ENCODE assay signal across 19 cellular contexts in the genomic region with DNA sequence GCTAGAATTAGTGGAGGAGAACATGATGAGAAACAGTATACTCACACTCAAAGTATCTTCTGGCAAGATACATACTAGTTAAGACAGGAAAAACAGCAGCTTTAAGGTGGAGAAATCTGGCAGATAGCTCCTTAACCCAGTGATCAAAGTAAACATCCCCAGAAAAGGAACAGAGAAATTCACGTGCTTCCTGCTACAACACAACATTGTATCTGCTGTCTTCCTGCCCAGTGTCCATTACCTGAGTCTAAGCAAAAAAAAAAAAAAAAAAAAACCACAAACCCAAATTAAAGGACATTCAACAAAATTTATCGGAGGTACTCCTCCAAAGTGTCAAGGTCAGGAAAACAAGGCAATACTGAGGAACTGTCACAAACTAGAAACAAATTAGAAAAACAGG. TPM values are rescaled to one million over a fixed set of nuclear protein-coding genes. Genes with fewer than 3 reads are reported as not detected.
A peak's percentile ranks its signal among the peaks of the same experiment; 100 is the strongest.
DNase-seq lines count a peak whose midpoint lies in the region; ATAC-seq, FAIRE-seq and TF ChIP-seq lines count a peak whose summit lies in the region.
"Had no signal": no experiment of that assay in that cellular context is flagged by ENCODE, and none has a peak within 500 bp of the region (broad histone marks: within the 10 kb centered on the region; RNA-seq: fewer than 3 reads in every experiment).

No MANE protein-coding gene starts in this region.

- H3K9ac ChIP-seq in MM.1S (ENCODE audit: low read length) = peak overlapping the region; percentile 22; the same call in 1 of the 2 replicates
- no peak overlapping the region for H3K9ac ChIP-seq in K562 (ENCODE audit: insufficient read depth in 1 of 2, low read depth in 2 of 2, low read length in 2 of 2)

- ATAC-seq in K562 = no peak
- ATAC-seq in GM21390 (IDR thresholded peaks at IDR 0.05; ENCODE audit: unreplicated experiment) = no peak

- H3K4me3 ChIP-seq in MM.1S (ENCODE audit: low read length) (peak overlapping the region; percentile 23), K562 (no peak overlapping the region)

- peaks cover 31% of the 10 kb centered on the region for H3F3A ChIP-seq in MM.1S (ENCODE audit: insufficient read depth, low read length)

- peak overlapping the region; percentile 60 for H3K4me2 ChIP-seq in MM.1S (ENCODE audit: low read depth, low read length)
- no peak overlapping the region for H3K4me2 ChIP-seq in K562 (ENCODE audit: insufficient read depth, low read length)

- no peaks in the 10 kb centered on the region for H3K27me3 Mint-ChIP-seq in mesothelial cell of epicardium (ENCODE audit: low read depth)

- H4K20me1 ChIP-seq in MM.1S (ENCODE audit: insufficient read depth, low read length) = no peaks in the 10 kb centered on the region
- no peaks in the 10 kb centered on the region for H4K20me1 ChIP-seq in K562 (replicated peaks; ENCODE audit: control insufficient read depth, insufficient read depth, low read length)

- WGBS in K562 (ENCODE audit: insufficient coverage, low coverage, missing lambda C conversion rate) = 46% methylated on average over 2 of the region's 2 CpGs

- H3K9me3 Mint-ChIP-seq in mesothelial cell of epicardium = no peaks in the 10 kb centered on the region
- H3K9me3 Mint-ChIP-seq: CD4-positive, alpha-beta T cell; H9 had no signal

- peaks cover 35% of the 10 kb centered on the region for H3K79me2 ChIP-seq in MM.1S (ENCODE audit: low read length)
- peaks cover 78% of the 10 kb centered on the region for H3K79me2 ChIP-seq in K562 (ENCODE audit: control insufficient read depth, insufficient read depth, low read length)

- H2AFZ ChIP-seq in MM.1S (ENCODE audit: low read length) = no peak overlapping the region
- no peak overlapping the region for H2AFZ ChIP-seq in K562 (ENCODE audit: low read depth, low read length)

- H3K27me3 ChIP-seq in MM.1S (replicated peaks; ENCODE audit: insufficient read depth, low read length) (no peaks in the 10 kb centered on the region), K562 (ENCODE audit: control insufficient read depth in 2 of 2, insufficient read depth in 2 of 2, low read length in 2 of 2) (no peaks in the 10 kb centered on the region)

- no peak for TF ChIP-seq EP300 in K562 (IDR thresholded peaks at IDR 0.05; ENCODE audit: low read length)

- no peak for TF ChIP-seq RAD21 in K562 (CRISPR knock-in tag; conservative IDR thresholded peaks at IDR 0.05 in 1 of 2, IDR thresholded peaks at IDR 0.05 in 1 of 2)

- no peak for TF ChIP-seq CTCF in MM.1S (IDR thresholded peaks at IDR 0.05; ENCODE audit: low read length)
- TF ChIP-seq CTCF in K562 (IDR thresholded peaks at IDR 0.05 in 2 of 3, conservative IDR thresholded peaks at IDR 0.05 in 1 of 3; ENCODE audit: insufficient read depth in 2 of 3, low read depth in 1 of 3, low read length in 3 of 3) = no peak
- no peak for TF ChIP-seq CTCF in mesothelial cell of epicardium (IDR thresholded peaks at IDR 0.05; ENCODE audit: unreplicated experiment)
- TF ChIP-seq CTCF in GM10266 (IDR thresholded peaks at IDR 0.05; ENCODE audit: control insufficient read depth, insufficient read depth, low read depth, missing control alignments) = no peak

- POLR2A ChIA-PET in K562 (lab: Yijun Ruan, JAX) = interaction anchor here (0.6 to 1.6 kb wide), 5 partner anchors 8 to 79 kb away, joined by 3 to 4 read pairs (median 3); no protein-coding TSS in a partner anchor

- CTCF ChIA-PET in K562 (lab: Yijun Ruan, JAX; ENCODE audit: low intra/inter-chr PET ratio) = interaction anchor here (0.6 kb wide), 1 partner anchor 28 kb away, joined by 4 read pairs; no protein-coding TSS in a partner anchor

- H3K27ac Mint-ChIP-seq in mesothelial cell of epicardium = peak overlapping the region; percentile 50
- H3K27ac Mint-ChIP-seq: B cell; CD4-positive, alpha-beta T cell; H9 had no signal

- H3K4me1 ChIP-seq in MM.1S (ENCODE audit: low read length) (peaks cover 44% of the 10 kb centered on the region), K562 (replicated peaks in 1 of 2; ENCODE audit: control insufficient read depth in 2 of 2, insufficient read depth in 2 of 2, low read length in 2 of 2) (peaks cover 14 to 28% of the 10 kb centered on the region in 2 experiments)
- H3K4me1 ChIP-seq: Caco-2 had no signal

- no peaks in the 10 kb centered on the region for H3K9me1 ChIP-seq in K562 (ENCODE audit: control insufficient read depth, insufficient read depth, low read length)

- peaks cover 28% of the 10 kb centered on the region for H3K4me1 Mint-ChIP-seq in mesothelial cell of epicardium

- H3K36me3 ChIP-seq in MM.1S (replicated peaks; ENCODE audit: insufficient read depth, low read length) = no peaks in the 10 kb centered on the region
- peaks cover 24% of the 10 kb centered on the region; the same call in 2 of the 3 replicates for H3K36me3 ChIP-seq in K562 (ENCODE audit: control insufficient read depth, insufficient read depth, low read length)

- DNase-seq in MM.1S (peak; percentile 52), K562 (ENCODE audit: extremely low read depth in 1 of 4, low spot score in 3 of 4) (no peak), mesothelial cell of epicardium (ENCODE audit: low spot score in 2 of 2, unreplicated experiment in 2 of 2) (no peak), GM10266 (ENCODE audit: extremely low spot score) (no peak)
- no peak for DNase-seq in activated CD4-positive, alpha-beta T cell treated with anti-CD3 and anti-CD28 coated beads, Interleukin-2, amount 50 U/mL, for 4 hours
- DNase-seq: Caco-2; CD4-positive, alpha-beta T cell; H9; IMR-90 had no signal

- H3K9me2 ChIP-seq in MM.1S (replicated peaks; ENCODE audit: insufficient read depth, low read length) = no peaks in the 10 kb centered on the region

- TF ChIP-seq POLR2A in K562 (conservative IDR thresholded peaks at IDR 0.05) = no peak

- peak overlapping the region; percentile 58 for H3K27ac ChIP-seq in MM.1S (ENCODE audit: low read length)
- H3K27ac ChIP-seq in K562 (ENCODE audit: extremely low read depth, low read depth, low read length) = no peak overlapping the region
- H3K27ac ChIP-seq: C4-2B had no signal

- H3K9me3 ChIP-seq in MM.1S (replicated peaks; ENCODE audit: insufficient read depth, low read length) (no peaks in the 10 kb centered on the region), K562 (replicated peaks; ENCODE audit: control insufficient read depth, insufficient read depth, low read depth, low read length) (no peaks in the 10 kb centered on the region)
- H3K9me3 ChIP-seq: Caco-2 had no signal

- intact Hi-C loops in K562 (cut with micrococcal nuclease) = no loop called here

- peaks cover 9% of the 10 kb centered on the region for H3K36me3 Mint-ChIP-seq in mesothelial cell of epicardium

- H3K4me3 Mint-ChIP-seq in mesothelial cell of epicardium = no peak overlapping the region
- H3K4me3 Mint-ChIP-seq: B cell; CD4-positive, alpha-beta T cell; H9 had no signal

- BruUV-seq in K562 (replicated peaks; lab: Mats Ljungman, UMichigan) = no TSS peak

- in situ Hi-C loops in K562 (cut with MboI) = loop anchor here (5.0 kb wide), 1 partner anchor 36 kb away; no protein-coding TSS in a partner anchor

- no peak for FAIRE-seq in K562 (lab: Jason Lieb, UNC)
- FAIRE-seq: D721Med, G401.6, GM12892, GM18507, H1, HTR-8/SVneo had no signal

TF ChIP-seq in K562, 482 proteins besides CTCF, POLR2A, EP300 and RAD21 (continues in another document):
- TF ChIP-seq, protein P1, sequence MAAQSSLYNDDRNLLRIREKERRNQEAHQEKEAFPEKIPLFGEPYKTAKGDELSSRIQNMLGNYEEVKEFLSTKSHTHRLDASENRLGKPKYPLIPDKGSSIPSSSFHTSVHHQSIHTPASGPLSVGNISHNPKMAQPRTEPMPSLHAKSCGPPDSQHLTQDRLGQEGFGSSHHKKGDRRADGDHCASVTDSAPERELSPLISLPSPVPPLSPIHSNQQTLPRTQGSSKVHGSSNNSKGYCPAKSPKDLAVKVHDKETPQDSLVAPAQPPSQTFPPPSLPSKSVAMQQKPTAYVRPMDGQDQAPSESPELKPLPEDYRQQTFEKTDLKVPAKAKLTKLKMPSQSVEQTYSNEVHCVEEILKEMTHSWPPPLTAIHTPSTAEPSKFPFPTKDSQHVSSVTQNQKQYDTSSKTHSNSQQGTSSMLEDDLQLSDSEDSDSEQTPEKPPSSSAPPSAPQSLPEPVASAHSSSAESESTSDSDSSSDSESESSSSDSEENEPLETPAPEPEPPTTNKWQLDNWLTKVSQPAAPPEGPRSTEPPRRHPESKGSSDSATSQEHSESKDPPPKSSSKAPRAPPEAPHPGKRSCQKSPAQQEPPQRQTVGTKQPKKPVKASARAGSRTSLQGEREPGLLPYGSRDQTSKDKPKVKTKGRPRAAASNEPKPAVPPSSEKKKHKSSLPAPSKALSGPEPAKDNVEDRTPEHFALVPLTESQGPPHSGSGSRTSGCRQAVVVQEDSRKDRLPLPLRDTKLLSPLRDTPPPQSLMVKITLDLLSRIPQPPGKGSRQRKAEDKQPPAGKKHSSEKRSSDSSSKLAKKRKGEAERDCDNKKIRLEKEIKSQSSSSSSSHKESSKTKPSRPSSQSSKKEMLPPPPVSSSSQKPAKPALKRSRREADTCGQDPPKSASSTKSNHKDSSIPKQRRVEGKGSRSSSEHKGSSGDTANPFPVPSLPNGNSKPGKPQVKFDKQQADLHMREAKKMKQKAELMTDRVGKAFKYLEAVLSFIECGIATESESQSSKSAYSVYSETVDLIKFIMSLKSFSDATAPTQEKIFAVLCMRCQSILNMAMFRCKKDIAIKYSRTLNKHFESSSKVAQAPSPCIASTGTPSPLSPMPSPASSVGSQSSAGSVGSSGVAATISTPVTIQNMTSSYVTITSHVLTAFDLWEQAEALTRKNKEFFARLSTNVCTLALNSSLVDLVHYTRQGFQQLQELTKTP (IDR thresholded peaks at IDR 0.05; ENCODE audit: low read depth in 1 of 2, partially characterized antibody in 2 of 2) = no peak
- TF ChIP-seq ZNF408 (CRISPR knock-in tag; IDR thresholded peaks at IDR 0.05; ENCODE audit: low read depth) = no peak

RNA-seq across cellular contexts. Expression of a gene that starts 38.3 kb away (rescaled TPM):
- 55.8 and 56.6 TPM in 2 replicates for total RNA-seq in K562 (2011; cell fraction: chromatin; rRNA removed; ENCODE audit: low replicate concordance)
- 56.9 and 60.5 TPM in 2 replicates for total RNA-seq in K562 (2011; cell fraction: nucleolus; rRNA removed)
- 36.5 and 49.8 TPM in 2 replicates for total RNA-seq in K562 (2011; cell fraction: nucleoplasm; rRNA removed)
- total RNA-seq in K562 (2014; rRNA removed) = 15.3 and 18.2 TPM in 2 replicates
- total RNA-seq in K562 (2014; rRNA removed; fragmentation: Illumina TruSeq; extraction: Trizol) = 11.4 and 17.3 TPM in 2 replicates
- total RNA-seq in K562 (2015; rRNA removed; fragmentation: Illumina TruSeq; extraction: Trizol) = 15.4 and 17.9 TPM in 2 replicates
- 33.6 and 33.8 TPM in 2 replicates for total RNA-seq in K562 (2021)
- polyA plus RNA-seq in K562 (2011; rRNA removed) = 7.7 and 8.1 TPM in 2 replicates
- polyA plus RNA-seq in K562 (2011; cell fraction: cytosol; rRNA removed) = 7.9 and 16.6 TPM in 2 replicates
- 11.8 and 20.5 TPM in 2 replicates for polyA plus RNA-seq in K562 (2011; cell fraction: nucleus; rRNA removed)
- polyA plus RNA-seq in K562 (2012) = 16.8 and 25.3 TPM in 2 replicates
- polyA plus RNA-seq in K562 (2014; fragmentation: Illumina TruSeq; extraction: Trizol) = 14.2 and 18.3 TPM in 2 replicates
- 1 to 10 TPM; 5.6 to 6.0 TPM for polyA plus RNA-seq in K562 (2014; fragmentation: Nextera tagmentation; extraction: Ambion mirVana)
- 12.5 and 17.2 TPM in 2 replicates for polyA plus RNA-seq in K562 (2014; rRNA removed)
- polyA minus RNA-seq in K562 (2011; rRNA and poly(A)+ RNA removed) = 11.9 and 15.1 TPM in 2 replicates
- 16.4 and 18.1 TPM in 2 replicates for polyA minus RNA-seq in K562 (2011; cell fraction: cytosol; rRNA and poly(A)+ RNA removed)
- polyA minus RNA-seq in K562 (2011; cell fraction: nucleus; rRNA and poly(A)+ RNA removed) = 12.5 and 14.1 TPM in 2 replicates
- 36.7 to 41.0 TPM (median 39.7 TPM) in 3 replicates for total RNA-seq in mesothelial cell of epicardium
- total RNA-seq: A172; CD4-positive, alpha-beta T cell had no signal
